Comparison of ENCODE assay signal across 9 cellular contexts in genomic region chr1:234601217-234602017, GRCh38. TPM values are rescaled to one million over a fixed set of nuclear protein-coding genes. Genes with fewer than 3 reads are reported as not detected.
A peak's percentile ranks its signal among the peaks of the same experiment; 100 is the strongest.
DNase-seq lines count a peak whose midpoint lies in the region; ATAC-seq, FAIRE-seq and TF ChIP-seq lines count a peak whose summit lies in the region.
"Had no signal": no experiment of that assay in that cellular context is flagged by ENCODE, and none has a peak within 500 bp of the region (broad histone marks: within the 10 kb centered on the region; RNA-seq: fewer than 3 reads in every experiment).

No MANE protein-coding gene starts in this region.

- H3K4me1 ChIP-seq in keratinocyte (ENCODE audit: control insufficient read depth, extremely low read depth, insufficient read depth, low read length): peaks cover 50% of the 10 kb centered on the region

- H4K20me1 ChIP-seq in keratinocyte (ENCODE audit: control insufficient read depth, extremely low read depth, insufficient read depth, low read length): peaks cover 4% of the 10 kb centered on the region

- H3K4me3 ChIP-seq in keratinocyte (ENCODE audit: control insufficient read depth in 2 of 3, extremely low read depth in 1 of 3, insufficient read depth in 2 of 3, low read depth in 1 of 3, low read length in 3 of 3): no peak overlapping the region

- H3K27ac Mint-ChIP-seq in activated T-helper 17 cell treated with anti-CD3 and anti-CD28 coated beads, Interleukin-2, amount 50 U/mL, for 72 hours: peak overlapping the region; percentile 88

- H3K36me3 ChIP-seq in keratinocyte (ENCODE audit: control insufficient read depth in 2 of 2, extremely low read depth in 1 of 2, insufficient read depth in 2 of 2, low read length in 2 of 2): peaks cover 3 to 25% of the 10 kb centered on the region in 2 experiments

- H3K36me3 Mint-ChIP-seq in activated T-helper 17 cell treated with anti-CD3 and anti-CD28 coated beads, Interleukin-2, amount 50 U/mL, for 72 hours (ENCODE audit: low read depth): peaks cover 49% of the 10 kb centered on the region

- H3K4me2 ChIP-seq in keratinocyte (ENCODE audit: control insufficient read depth, extremely low read depth, insufficient read depth, low read depth, low read length): peak overlapping the region; percentile 100

- peaks cover 45% of the 10 kb centered on the region for H3K79me2 ChIP-seq in keratinocyte (ENCODE audit: control insufficient read depth, insufficient read depth, low read length)

- no peaks in the 10 kb centered on the region for H3K27me3 Mint-ChIP-seq in activated T-helper 17 cell treated with anti-CD3 and anti-CD28 coated beads, Interleukin-2, amount 50 U/mL, for 72 hours

- FAIRE-seq in keratinocyte (lab: Jason Lieb, UNC): peak; percentile 65
- FAIRE-seq: A204.1 had no signal

- H3K9me3 Mint-ChIP-seq in activated T-helper 17 cell treated with anti-CD3 and anti-CD28 coated beads, Interleukin-2, amount 50 U/mL, for 72 hours: no peaks in the 10 kb centered on the region

- DNase-seq in DMS53 (lab: John Stamatoyannopoulos, UW) (peak; percentile 58), DMS53 treated with DMSO at 0.1 percent for 48 hours (lab: John Stamatoyannopoulos, UW; ENCODE audit: unreplicated experiment) (no peak), MV-4-11 (lab: John Stamatoyannopoulos, UW) (peak; percentile 91), keratinocyte (ENCODE audit: low read depth, low spot score) (no peak)
- no peak for DNase-seq in stimulated activated CD4-positive, alpha-beta T cell treated with anti-CD3 and anti-CD28 coated beads, Interleukin-4, amount 100 ng/mL, for 4 hours

- H3K27ac ChIP-seq in keratinocyte (ENCODE audit: control insufficient read depth, insufficient read depth, low read length) (peak overlapping the region; percentile 95), temporal lobe (ENCODE audit: low read depth, low read length) (peak overlapping the region; percentile 96)

- H3K9ac ChIP-seq in keratinocyte (ENCODE audit: control insufficient read depth, extremely low read depth, insufficient read depth, low read length): peak overlapping the region; percentile 79

- H3K9me3 ChIP-seq in keratinocyte (ENCODE audit: control insufficient read depth, low read depth, low read length): no peaks in the 10 kb centered on the region

- no peaks in the 10 kb centered on the region for H3K27me3 ChIP-seq in keratinocyte (ENCODE audit: control insufficient read depth, extremely low read depth, insufficient read depth, low read length)

- peaks cover 30% of the 10 kb centered on the region for H3K4me1 Mint-ChIP-seq in activated T-helper 17 cell treated with anti-CD3 and anti-CD28 coated beads, Interleukin-2, amount 50 U/mL, for 72 hours

- peak overlapping the region; percentile 87 for H3K4me3 Mint-ChIP-seq in activated T-helper 17 cell treated with anti-CD3 and anti-CD28 coated beads, Interleukin-2, amount 50 U/mL, for 72 hours

- no peak for TF ChIP-seq CTCF in keratinocyte (optimal IDR thresholded peaks at IDR 0.05 in 1 of 3, IDR thresholded peaks at IDR 0.05 in 1 of 3, conservative IDR thresholded peaks at IDR 0.05 in 1 of 3; ENCODE audit: extremely low read depth in 1 of 3, insufficient read depth in 2 of 3, low read length in 3 of 3)

- ATAC-seq in activated T-helper 17 cell treated with anti-CD3 and anti-CD28 coated beads, Interleukin-2, amount 50 U/mL, for 72 hours (replicated peaks): no peak
- ATAC-seq in HG02588 (IDR thresholded peaks at IDR 0.05; ENCODE audit: unreplicated experiment): no peak

- H2AFZ ChIP-seq in keratinocyte (ENCODE audit: control insufficient read depth, low read length): no peak overlapping the region

- dilution Hi-C loops in keratinocyte (cut with MboI; ENCODE audit: extremely low pct_ligation_motif_present, low sequenced_read_pairs): no loop called here

- no peaks in the 10 kb centered on the region for H3K9me1 ChIP-seq in keratinocyte (ENCODE audit: control insufficient read depth, extremely low read depth, insufficient read depth, low read length)

RNA-seq across cellular contexts. Expression of gene IRF2BP2, which starts 8.6 kb away (rescaled TPM):
- total RNA-seq in activated T-helper 17 cell treated with anti-CD3 and anti-CD28 coated beads, Interleukin-2, amount 50 U/mL, for 72 hours: 100 to 1,000 TPM in 1 of 2 donors, 10 to 100 TPM in 1; 84.5 to 134 TPM
- 29.9 to 59.7 TPM (median 40.2 TPM) in 3 replicates for polyA plus RNA-seq in keratinocyte
- polyA plus RNA-seq in keratinocyte (2011; ENCODE audit: low read depth): 22.8 TPM
- polyA plus RNA-seq in keratinocyte (2011; cell fraction: cytosol; rRNA removed): 31.4 and 43.0 TPM in 2 replicates
- 108 and 150 TPM in 2 replicates for polyA plus RNA-seq in keratinocyte (2011; cell fraction: nucleus; rRNA removed)
- polyA plus RNA-seq in keratinocyte (2012; ENCODE audit: low replicate concordance): 67.8 and 84.7 TPM in 2 replicates
- polyA minus RNA-seq in keratinocyte: 53.6 to 120 TPM (median 53.7 TPM) in 3 replicates
- 87.9 TPM for polyA minus RNA-seq in keratinocyte (2011; cell fraction: cytosol; rRNA and poly(A)+ RNA removed)
- polyA minus RNA-seq in keratinocyte (2011; cell fraction: nucleus; rRNA and poly(A)+ RNA removed): 76.1 and 79.2 TPM in 2 replicates
- 85.6 TPM for total RNA-seq in temporal lobe

Comparison
In these comparisons a context has a peak if more than half of its experiments do, and no peak if none do; other contexts are left out.
1. DNase-seq: peak in DMS53 (single experiment) and MV-4-11 (single experiment); none in DMS53 treated with DMSO at 0.1 percent for 48 hours (single experiment), keratinocyte (single experiment) and stimulated activated CD4-positive, alpha-beta T cell treated with anti-CD3 and anti-CD28 coated beads, Interleukin-4, amount 100 ng/mL, for 4 hours (0 of 2).